Comparison of ENCODE assay signal across 1 cellular context in the genomic region with DNA sequence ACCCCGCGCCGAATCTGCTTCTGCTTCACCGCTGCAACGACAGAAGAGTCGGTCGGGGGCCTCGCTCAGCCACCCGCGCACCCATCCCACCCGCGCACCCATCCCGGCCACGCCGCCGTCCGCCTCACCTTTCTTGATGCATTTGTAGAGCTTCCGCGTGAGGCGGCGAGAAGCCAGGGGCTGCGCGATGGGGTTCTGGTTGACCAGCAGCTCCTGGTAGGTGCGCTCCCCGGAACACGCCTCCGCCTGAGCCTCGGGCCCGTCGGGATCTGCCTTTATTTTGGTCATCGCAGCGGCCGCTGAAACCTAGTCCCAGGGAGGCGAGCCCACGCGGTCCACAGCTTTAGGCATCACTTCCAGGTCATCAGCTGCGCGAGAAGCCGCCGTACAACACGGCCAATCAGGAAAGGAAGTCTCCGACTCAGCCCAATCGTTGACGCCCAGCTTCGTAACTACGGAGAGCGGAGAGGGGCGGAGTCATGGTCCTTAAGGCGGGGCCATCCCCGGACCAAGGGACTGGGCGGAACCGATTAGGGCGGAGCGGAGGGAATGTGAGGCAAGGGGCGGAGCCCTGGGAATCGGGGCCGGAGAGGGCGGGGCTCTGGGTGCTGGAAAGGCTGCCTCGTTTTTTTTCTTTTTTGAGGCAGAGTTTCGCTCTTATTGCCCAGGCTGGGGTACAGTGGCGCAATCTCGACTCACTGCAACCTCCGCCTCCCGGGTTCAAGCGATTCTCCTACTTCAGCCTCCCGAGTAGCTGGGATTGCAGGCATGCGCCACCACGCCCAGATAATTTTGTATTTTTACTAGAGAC.
TF ChIP-seq lines count a peak whose summit lies in the region.

Gene NHP2 (minus strand): TSS at position 356 of the 811 bp plus-strand sequence. CDS start 68 bp downstream, at position 288.

TF ChIP-seq in K562, 482 proteins besides CTCF, POLR2A, EP300 and RAD21 (continued from another document and continues in another):
- TF ChIP-seq MTA3 (IDR thresholded peaks at IDR 0.05; ENCODE audit: borderline replicate concordance) (peak; percentile 97), GABPB1 (CRISPR knock-in tag; IDR thresholded peaks at IDR 0.05) (peak; percentile 91), KLF6 (CRISPR knock-in tag; IDR thresholded peaks at IDR 0.05; ENCODE audit: borderline replicate concordance) (no peak), NCOA1 (IDR thresholded peaks at IDR 0.05; ENCODE audit: low read depth) (0 out of 2 replicates have a peak, but pooled peaks have one; percentile 14), ZBTB12 (CRISPR knock-in tag; IDR thresholded peaks at IDR 0.05) (peak; percentile 86), RFX1 (IDR thresholded peaks at IDR 0.05) (no peak; the same call in 1 of the 2 replicates), WHSC1 (IDR thresholded peaks at IDR 0.05; ENCODE audit: low read length) (no peak), GTF2E2 (tag; IDR thresholded peaks at IDR 0.05) (no peak), NEUROD1 (IDR thresholded peaks at IDR 0.05; ENCODE audit: borderline replicate concordance, low read depth, low read length, partially characterized antibody) (peak; percentile 69), ZSCAN32 (CRISPR knock-in tag; IDR thresholded peaks at IDR 0.05) (no peak), ETS1 (conservative IDR thresholded peaks at IDR 0.05; ENCODE audit: control insufficient read depth, low read depth, low read length) (no peak), UBTF (IDR thresholded peaks at IDR 0.05; ENCODE audit: borderline replicate concordance in 1 of 2, low read depth in 2 of 2, low read length in 2 of 2) (0 out of 4 replicates have a peak, but pooled peaks of 1 of the 2 experiments have one; percentile 56), SRSF7 (optimal IDR thresholded peaks at IDR 0.05; ENCODE audit: low read depth, low read length) (no peak), SIX5 (IDR thresholded peaks at IDR 0.05; ENCODE audit: borderline replicate concordance in 1 of 2, insufficient read depth in 1 of 2, low read depth in 1 of 2, low read length in 2 of 2) (no peak), SMARCA5 (IDR thresholded peaks at IDR 0.05) (no peak), HDAC6 (IDR thresholded peaks at IDR 0.05; ENCODE audit: low read depth, low read length) (no peak), TSC22D4 (tag; IDR thresholded peaks at IDR 0.05) (no peak), HNRNPLL (IDR thresholded peaks at IDR 0.05; ENCODE audit: low read depth, low read length, poor library complexity, severe bottlenecking) (no peak), SPI1 (IDR thresholded peaks at IDR 0.05; ENCODE audit: borderline replicate concordance, low read depth, low read length) (peak; percentile 65; the same call in 1 of the 2 replicates), NBN (IDR thresholded peaks at IDR 0.05; ENCODE audit: low read depth) (0 out of 2 replicates have a peak, but pooled peaks have one; percentile 74), NFIC (IDR thresholded peaks at IDR 0.05) (no peak), ZFX (CRISPR knock-in tag; IDR thresholded peaks at IDR 0.05) (peak; percentile 55; the same call in 1 of the 2 replicates), ZNF551 (CRISPR knock-in tag; IDR thresholded peaks at IDR 0.05) (no peak), SAP30 (IDR thresholded peaks at IDR 0.05; ENCODE audit: borderline replicate concordance, insufficient read depth, low read depth, low read length, poor library complexity, severe bottlenecking) (peak; percentile 91), MCM2 (IDR thresholded peaks at IDR 0.05; ENCODE audit: low read depth) (no peak), TARDBP (IDR thresholded peaks at IDR 0.05) (no peak), SP1 (CRISPR knock-in tag; IDR thresholded peaks at IDR 0.05) (peak; percentile 95), MTF1 (CRISPR knock-in tag; IDR thresholded peaks at IDR 0.05; ENCODE audit: borderline replicate concordance) (no peak), ZFP30 (CRISPR knock-in tag; IDR thresholded peaks at IDR 0.05; ENCODE audit: borderline replicate concordance) (no peak), NR2C1 (IDR thresholded peaks at IDR 0.05) (peak; percentile 95), NR2C1 (tag; IDR thresholded peaks at IDR 0.05) (peak; percentile 95), SMC3 (conservative IDR thresholded peaks at IDR 0.05; ENCODE audit: insufficient read depth, low read depth, low read length) (no peak), NFE2 (IDR thresholded peaks at IDR 0.05; ENCODE audit: low read depth) (no peak; the same call in 1 of the 2 replicates), ZNF512 (tag; IDR thresholded peaks at IDR 0.05) (no peak), PHF21A (IDR thresholded peaks at IDR 0.05; ENCODE audit: borderline replicate concordance, low read depth) (0 out of 2 replicates have a peak, but pooled peaks have one; percentile 31), ZZZ3 (IDR thresholded peaks at IDR 0.05) (no peak), SOX6 (IDR thresholded peaks at IDR 0.05) (0 out of 2 replicates have a peak, but pooled peaks have one; percentile 13)
- TF ChIP-seq, protein P1, sequence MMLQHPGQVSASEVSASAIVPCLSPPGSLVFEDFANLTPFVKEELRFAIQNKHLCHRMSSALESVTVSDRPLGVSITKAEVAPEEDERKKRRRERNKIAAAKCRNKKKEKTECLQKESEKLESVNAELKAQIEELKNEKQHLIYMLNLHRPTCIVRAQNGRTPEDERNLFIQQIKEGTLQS (IDR thresholded peaks at IDR 0.05): no peak
- TF ChIP-seq, protein P1 (CRISPR knock-in tag; conservative IDR thresholded peaks at IDR 0.05): no peak
- TF ChIP-seq, protein P2, sequence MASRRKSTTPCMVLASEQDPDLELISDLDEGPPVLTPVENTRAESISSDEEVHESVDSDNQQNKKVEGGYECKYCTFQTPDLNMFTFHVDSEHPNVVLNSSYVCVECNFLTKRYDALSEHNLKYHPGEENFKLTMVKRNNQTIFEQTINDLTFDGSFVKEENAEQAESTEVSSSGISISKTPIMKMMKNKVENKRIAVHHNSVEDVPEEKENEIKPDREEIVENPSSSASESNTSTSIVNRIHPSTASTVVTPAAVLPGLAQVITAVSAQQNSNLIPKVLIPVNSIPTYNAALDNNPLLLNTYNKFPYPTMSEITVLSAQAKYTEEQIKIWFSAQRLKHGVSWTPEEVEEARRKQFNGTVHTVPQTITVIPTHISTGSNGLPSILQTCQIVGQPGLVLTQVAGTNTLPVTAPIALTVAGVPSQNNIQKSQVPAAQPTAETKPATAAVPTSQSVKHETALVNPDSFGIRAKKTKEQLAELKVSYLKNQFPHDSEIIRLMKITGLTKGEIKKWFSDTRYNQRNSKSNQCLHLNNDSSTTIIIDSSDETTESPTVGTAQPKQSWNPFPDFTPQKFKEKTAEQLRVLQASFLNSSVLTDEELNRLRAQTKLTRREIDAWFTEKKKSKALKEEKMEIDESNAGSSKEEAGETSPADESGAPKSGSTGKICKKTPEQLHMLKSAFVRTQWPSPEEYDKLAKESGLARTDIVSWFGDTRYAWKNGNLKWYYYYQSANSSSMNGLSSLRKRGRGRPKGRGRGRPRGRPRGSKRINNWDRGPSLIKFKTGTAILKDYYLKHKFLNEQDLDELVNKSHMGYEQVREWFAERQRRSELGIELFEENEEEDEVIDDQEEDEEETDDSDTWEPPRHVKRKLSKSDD (conservative IDR thresholded peaks at IDR 0.05; ENCODE audit: low read length): no peak
- TF ChIP-seq, protein P3, sequence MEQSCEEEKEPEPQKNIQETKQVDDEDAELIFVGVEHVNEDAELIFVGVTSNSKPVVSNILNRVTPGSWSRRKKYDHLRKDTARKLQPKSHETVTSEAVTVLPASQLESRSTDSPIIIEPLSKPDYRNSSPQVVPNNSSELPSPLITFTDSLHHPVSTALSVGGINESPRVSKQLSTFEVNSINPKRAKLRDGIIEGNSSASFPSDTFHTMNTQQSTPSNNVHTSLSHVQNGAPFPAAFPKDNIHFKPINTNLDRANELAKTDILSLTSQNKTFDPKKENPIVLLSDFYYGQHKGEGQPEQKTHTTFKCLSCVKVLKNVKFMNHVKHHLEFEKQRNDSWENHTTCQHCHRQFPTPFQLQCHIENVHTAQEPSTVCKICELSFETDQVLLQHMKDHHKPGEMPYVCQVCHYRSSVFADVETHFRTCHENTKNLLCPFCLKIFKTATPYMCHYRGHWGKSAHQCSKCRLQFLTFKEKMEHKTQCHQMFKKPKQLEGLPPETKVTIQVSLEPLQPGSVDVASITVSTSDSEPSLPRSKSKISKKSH (CRISPR knock-in tag; IDR thresholded peaks at IDR 0.05): no peak
- TF ChIP-seq, protein P4, sequence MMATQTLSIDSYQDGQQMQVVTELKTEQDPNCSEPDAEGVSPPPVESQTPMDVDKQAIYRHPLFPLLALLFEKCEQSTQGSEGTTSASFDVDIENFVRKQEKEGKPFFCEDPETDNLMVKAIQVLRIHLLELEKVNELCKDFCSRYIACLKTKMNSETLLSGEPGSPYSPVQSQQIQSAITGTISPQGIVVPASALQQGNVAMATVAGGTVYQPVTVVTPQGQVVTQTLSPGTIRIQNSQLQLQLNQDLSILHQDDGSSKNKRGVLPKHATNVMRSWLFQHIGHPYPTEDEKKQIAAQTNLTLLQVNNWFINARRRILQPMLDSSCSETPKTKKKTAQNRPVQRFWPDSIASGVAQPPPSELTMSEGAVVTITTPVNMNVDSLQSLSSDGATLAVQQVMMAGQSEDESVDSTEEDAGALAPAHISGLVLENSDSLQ (IDR thresholded peaks at IDR 0.05): peak; percentile 29
- TF ChIP-seq, protein P5, sequence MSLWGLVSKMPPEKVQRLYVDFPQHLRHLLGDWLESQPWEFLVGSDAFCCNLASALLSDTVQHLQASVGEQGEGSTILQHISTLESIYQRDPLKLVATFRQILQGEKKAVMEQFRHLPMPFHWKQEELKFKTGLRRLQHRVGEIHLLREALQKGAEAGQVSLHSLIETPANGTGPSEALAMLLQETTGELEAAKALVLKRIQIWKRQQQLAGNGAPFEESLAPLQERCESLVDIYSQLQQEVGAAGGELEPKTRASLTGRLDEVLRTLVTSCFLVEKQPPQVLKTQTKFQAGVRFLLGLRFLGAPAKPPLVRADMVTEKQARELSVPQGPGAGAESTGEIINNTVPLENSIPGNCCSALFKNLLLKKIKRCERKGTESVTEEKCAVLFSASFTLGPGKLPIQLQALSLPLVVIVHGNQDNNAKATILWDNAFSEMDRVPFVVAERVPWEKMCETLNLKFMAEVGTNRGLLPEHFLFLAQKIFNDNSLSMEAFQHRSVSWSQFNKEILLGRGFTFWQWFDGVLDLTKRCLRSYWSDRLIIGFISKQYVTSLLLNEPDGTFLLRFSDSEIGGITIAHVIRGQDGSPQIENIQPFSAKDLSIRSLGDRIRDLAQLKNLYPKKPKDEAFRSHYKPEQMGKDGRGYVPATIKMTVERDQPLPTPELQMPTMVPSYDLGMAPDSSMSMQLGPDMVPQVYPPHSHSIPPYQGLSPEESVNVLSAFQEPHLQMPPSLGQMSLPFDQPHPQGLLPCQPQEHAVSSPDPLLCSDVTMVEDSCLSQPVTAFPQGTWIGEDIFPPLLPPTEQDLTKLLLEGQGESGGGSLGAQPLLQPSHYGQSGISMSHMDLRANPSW (CRISPR knock-in tag; IDR thresholded peaks at IDR 0.05): no peak
- TF ChIP-seq, protein P6, sequence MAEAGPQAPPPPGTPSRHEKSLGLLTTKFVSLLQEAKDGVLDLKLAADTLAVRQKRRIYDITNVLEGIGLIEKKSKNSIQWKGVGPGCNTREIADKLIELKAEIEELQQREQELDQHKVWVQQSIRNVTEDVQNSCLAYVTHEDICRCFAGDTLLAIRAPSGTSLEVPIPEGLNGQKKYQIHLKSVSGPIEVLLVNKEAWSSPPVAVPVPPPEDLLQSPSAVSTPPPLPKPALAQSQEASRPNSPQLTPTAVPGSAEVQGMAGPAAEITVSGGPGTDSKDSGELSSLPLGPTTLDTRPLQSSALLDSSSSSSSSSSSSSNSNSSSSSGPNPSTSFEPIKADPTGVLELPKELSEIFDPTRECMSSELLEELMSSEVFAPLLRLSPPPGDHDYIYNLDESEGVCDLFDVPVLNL (CRISPR knock-in tag; IDR thresholded peaks at IDR 0.05; ENCODE audit: low read depth): no peak
